Comparison of ENCODE assay signal across 8 cellular contexts in the genomic region with DNA sequence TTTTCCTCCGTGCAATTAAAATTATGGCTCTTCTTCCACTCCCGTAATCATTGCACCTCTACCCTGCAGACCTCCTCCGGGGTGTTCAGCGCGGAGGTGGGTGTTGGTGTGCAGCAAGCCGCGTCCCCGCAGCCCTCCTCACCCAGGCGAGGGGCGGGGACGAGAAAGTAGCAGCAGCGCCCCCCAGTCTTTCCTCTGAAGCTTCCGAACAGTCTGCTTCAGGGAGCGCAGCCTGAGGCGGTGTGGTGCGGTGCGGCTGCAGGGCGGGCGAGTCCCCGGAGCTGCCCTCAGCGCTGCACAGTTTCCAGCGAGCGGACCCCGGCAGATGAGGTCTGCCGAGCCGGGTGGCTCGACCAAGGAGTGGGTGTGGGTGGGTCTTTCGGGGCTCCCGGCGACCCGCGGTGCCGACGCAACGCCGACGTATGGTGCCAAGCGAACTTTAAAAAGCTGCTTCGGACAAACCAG.
A peak's percentile ranks its signal among the peaks of the same experiment; 100 is the strongest.
DNase-seq lines count a peak whose midpoint lies in the region; ATAC-seq and TF ChIP-seq lines count a peak whose summit lies in the region.

A gene with protein sequence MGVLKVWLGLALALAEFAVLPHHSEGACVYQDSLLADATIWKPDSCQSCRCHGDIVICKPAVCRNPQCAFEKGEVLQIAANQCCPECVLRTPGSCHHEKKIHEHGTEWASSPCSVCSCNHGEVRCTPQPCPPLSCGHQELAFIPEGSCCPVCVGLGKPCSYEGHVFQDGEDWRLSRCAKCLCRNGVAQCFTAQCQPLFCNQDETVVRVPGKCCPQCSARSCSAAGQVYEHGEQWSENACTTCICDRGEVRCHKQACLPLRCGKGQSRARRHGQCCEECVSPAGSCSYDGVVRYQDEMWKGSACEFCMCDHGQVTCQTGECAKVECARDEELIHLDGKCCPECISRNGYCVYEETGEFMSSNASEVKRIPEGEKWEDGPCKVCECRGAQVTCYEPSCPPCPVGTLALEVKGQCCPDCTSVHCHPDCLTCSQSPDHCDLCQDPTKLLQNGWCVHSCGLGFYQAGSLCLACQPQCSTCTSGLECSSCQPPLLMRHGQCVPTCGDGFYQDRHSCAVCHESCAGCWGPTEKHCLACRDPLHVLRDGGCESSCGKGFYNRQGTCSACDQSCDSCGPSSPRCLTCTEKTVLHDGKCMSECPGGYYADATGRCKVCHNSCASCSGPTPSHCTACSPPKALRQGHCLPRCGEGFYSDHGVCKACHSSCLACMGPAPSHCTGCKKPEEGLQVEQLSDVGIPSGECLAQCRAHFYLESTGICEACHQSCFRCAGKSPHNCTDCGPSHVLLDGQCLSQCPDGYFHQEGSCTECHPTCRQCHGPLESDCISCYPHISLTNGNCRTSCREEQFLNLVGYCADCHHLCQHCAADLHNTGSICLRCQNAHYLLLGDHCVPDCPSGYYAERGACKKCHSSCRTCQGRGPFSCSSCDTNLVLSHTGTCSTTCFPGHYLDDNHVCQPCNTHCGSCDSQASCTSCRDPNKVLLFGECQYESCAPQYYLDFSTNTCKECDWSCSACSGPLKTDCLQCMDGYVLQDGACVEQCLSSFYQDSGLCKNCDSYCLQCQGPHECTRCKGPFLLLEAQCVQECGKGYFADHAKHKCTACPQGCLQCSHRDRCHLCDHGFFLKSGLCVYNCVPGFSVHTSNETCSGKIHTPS (N-terminal part only) (plus strand): TSS at position 189 of the 465 bp plus-strand sequence. CDS start 687 bp downstream, outside the sequence.

- no peaks in the 10 kb centered on the region for H3K9me3 ChIP-seq in iPS DF 6.9 (ENCODE audit: control insufficient read depth, insufficient read depth, low read length)

- DNase-seq in SHP77 (lab: John Stamatoyannopoulos, UW) (peak; percentile 35 to 56), SHP77 treated with DMSO at 0.1 percent for 48 hours (lab: John Stamatoyannopoulos, UW) (no peak), NCI-H69 (lab: John Stamatoyannopoulos, UW) (peak; percentile 85), anterior cingulate cortex (lab: John Stamatoyannopoulos, UW) (peak in 35 of 58 donors; percentile 2 to 73 (median 23)), iPS DF 6.9 (ENCODE audit: low read depth, low spot score) (no peak), retinal pigment epithelial cell (ENCODE audit: low read depth) (no peak), inferior parietal cortex (ENCODE audit: extremely low spot score) (no peak)

- ATAC-seq in HG02798 (IDR thresholded peaks at IDR 0.05; ENCODE audit: poor library complexity, unreplicated experiment), result peak; percentile 21

- H3K4me3 ChIP-seq in iPS DF 6.9 (ENCODE audit: low read length) (peak within 1 kb of the TSS; percentile 77), retinal pigment epithelial cell (ENCODE audit: low read length) (peak within 1 kb of the TSS; percentile 61)

- no peaks in the 10 kb centered on the region for H3K36me3 ChIP-seq in iPS DF 6.9 (ENCODE audit: control insufficient read depth, insufficient read depth, low read length)

- WGBS in iPS DF 6.9 (ENCODE audit: insufficient coverage, insufficient read length), result no CpG with 5 or more reads among the region's 39 CpGs

- no peaks in the 10 kb centered on the region for H3K27me3 ChIP-seq in iPS DF 6.9 (ENCODE audit: control insufficient read depth, insufficient read depth, low read length)

- peak; percentile 20 for TF ChIP-seq CTCF in retinal pigment epithelial cell (conservative IDR thresholded peaks at IDR 0.05; ENCODE audit: low read depth, low read length)

- H3K27ac ChIP-seq in iPS DF 6.9 (ENCODE audit: low read length), result no peak within 1 kb of the TSS

- H3K4me1 ChIP-seq in iPS DF 6.9 (ENCODE audit: control insufficient read depth, insufficient read depth, low read length), result no peaks in the 10 kb centered on the region

Comparison
In these comparisons a context has a peak if more than half of its experiments do, and no peak if none do; other contexts are left out.
1. DNase-seq: peak in SHP77 (2 of 2), NCI-H69 (single experiment) and anterior cingulate cortex (35 of 58); none in SHP77 treated with DMSO at 0.1 percent for 48 hours (single experiment), iPS DF 6.9 (single experiment), retinal pigment epithelial cell (single experiment) and inferior parietal cortex (single experiment).